In genomic region chr6:148166339-148166949, GRCh38 we compare ENCODE assay signal across 8 cellular contexts.
A peak's percentile ranks its signal among the peaks of the same experiment; 100 is the strongest.
DNase-seq lines count a peak whose midpoint lies in the region; ATAC-seq and TF ChIP-seq lines count a peak whose summit lies in the region.

No MANE protein-coding gene starts in this region.

- DNase-seq in DMS53 (lab: John Stamatoyannopoulos, UW) (peak; percentile 67), NOMO-1 treated with DMSO at 0.1 percent for 48 hours (lab: John Stamatoyannopoulos, UW; ENCODE audit: unreplicated experiment) (peak; percentile 33), choroid plexus epithelial cell (ENCODE audit: low read depth) (peak; percentile 83), mesothelial cell of epicardium (ENCODE audit: low spot score in 2 of 2, unreplicated experiment in 2 of 2) (no peak), posterior cingulate gyrus (no peak)
- DNase-seq in activated naive CD4-positive, alpha-beta T cell treated with anti-CD3 and anti-CD28 coated beads for 36 hours, result no peak
- no peak for DNase-seq in activated T-cell treated with anti-CD3 and anti-CD28 coated beads, Interleukin-2, amount 50 U/mL, for 24 hours

- CTCF ChIA-PET in activated naive CD4-positive, alpha-beta T cell treated with anti-CD3 and anti-CD28 coated beads for 36 hours (lab: Charles Lee), result interaction anchor here (0.9 to 2.9 kb wide), 12 partner anchors 9 to 1308 kb away, joined by 3 to 21 read pairs (median 10); no protein-coding TSS in a partner anchor

- H3K27me3 Mint-ChIP-seq in mesothelial cell of epicardium (ENCODE audit: low read depth), result no peaks in the 10 kb centered on the region
- H3K27me3 Mint-ChIP-seq in activated naive CD4-positive, alpha-beta T cell treated with anti-CD3 and anti-CD28 coated beads for 36 hours (ENCODE audit: low read depth), result no peaks in the 10 kb centered on the region
- H3K27me3 Mint-ChIP-seq in activated T-cell treated with anti-CD3 and anti-CD28 coated beads, Interleukin-2, amount 50 U/mL, for 24 hours, result peaks cover 11% of the 10 kb centered on the region

- ATAC-seq in HG02763 (IDR thresholded peaks at IDR 0.05; ENCODE audit: unreplicated experiment), result peak; percentile 51

- H3K9me3 Mint-ChIP-seq in mesothelial cell of epicardium, result peaks cover 6% of the 10 kb centered on the region
- no peaks in the 10 kb centered on the region for H3K9me3 Mint-ChIP-seq in activated naive CD4-positive, alpha-beta T cell treated with anti-CD3 and anti-CD28 coated beads for 36 hours
- no peaks in the 10 kb centered on the region for H3K9me3 Mint-ChIP-seq in activated T-cell treated with anti-CD3 and anti-CD28 coated beads, Interleukin-2, amount 50 U/mL, for 24 hours

- no peak overlapping the region for H3K4me3 ChIP-seq in choroid plexus epithelial cell (ENCODE audit: low read depth, low read length)

- intact Hi-C loops in activated naive CD4-positive, alpha-beta T cell treated with anti-CD3 and anti-CD28 coated beads for 36 hours (cut with micrococcal nuclease), result loop anchor here (1.0 kb wide), 4 partner anchors 21 to 1309 kb away; no protein-coding TSS in a partner anchor
- intact Hi-C loops in posterior cingulate gyrus (cut with DNase I), result loop anchor here (5.0 to 10.0 kb wide), 2 partner anchors 772 to 1309 kb away; no protein-coding TSS in a partner anchor

- no peak overlapping the region for H3K27ac Mint-ChIP-seq in mesothelial cell of epicardium
- no peak overlapping the region for H3K27ac Mint-ChIP-seq in activated naive CD4-positive, alpha-beta T cell treated with anti-CD3 and anti-CD28 coated beads for 36 hours
- H3K27ac Mint-ChIP-seq in activated T-cell treated with anti-CD3 and anti-CD28 coated beads, Interleukin-2, amount 50 U/mL, for 24 hours, result no peak overlapping the region

- no peak overlapping the region for H3K4me3 Mint-ChIP-seq in mesothelial cell of epicardium
- H3K4me3 Mint-ChIP-seq in activated naive CD4-positive, alpha-beta T cell treated with anti-CD3 and anti-CD28 coated beads for 36 hours, result no peak overlapping the region
- H3K4me3 Mint-ChIP-seq in activated T-cell treated with anti-CD3 and anti-CD28 coated beads, Interleukin-2, amount 50 U/mL, for 24 hours, result no peak overlapping the region

- TF ChIP-seq CTCF in choroid plexus epithelial cell (conservative IDR thresholded peaks at IDR 0.05; ENCODE audit: low read depth, low read length) (peak; percentile 62), mesothelial cell of epicardium (IDR thresholded peaks at IDR 0.05; ENCODE audit: unreplicated experiment) (peak; percentile 74)

- no peaks in the 10 kb centered on the region for H3K36me3 Mint-ChIP-seq in mesothelial cell of epicardium
- H3K36me3 Mint-ChIP-seq in activated naive CD4-positive, alpha-beta T cell treated with anti-CD3 and anti-CD28 coated beads for 36 hours (ENCODE audit: low read depth), result no peaks in the 10 kb centered on the region
- H3K36me3 Mint-ChIP-seq in activated T-cell treated with anti-CD3 and anti-CD28 coated beads, Interleukin-2, amount 50 U/mL, for 24 hours (ENCODE audit: low read depth), result no peaks in the 10 kb centered on the region

- no peaks in the 10 kb centered on the region for H3K4me1 Mint-ChIP-seq in mesothelial cell of epicardium
- H3K4me1 Mint-ChIP-seq in activated naive CD4-positive, alpha-beta T cell treated with anti-CD3 and anti-CD28 coated beads for 36 hours (ENCODE audit: low read depth), result no peaks in the 10 kb centered on the region
- H3K4me1 Mint-ChIP-seq in activated T-cell treated with anti-CD3 and anti-CD28 coated beads, Interleukin-2, amount 50 U/mL, for 24 hours (ENCODE audit: low read depth), result no peaks in the 10 kb centered on the region

Comparison
In these comparisons a context has a peak if more than half of its experiments do, and no peak if none do; other contexts are left out.
1. DNase-seq: peak in DMS53 (single experiment), NOMO-1 treated with DMSO at 0.1 percent for 48 hours (single experiment) and choroid plexus epithelial cell (single experiment); none in mesothelial cell of epicardium (0 of 2), activated naive CD4-positive, alpha-beta T cell treated with anti-CD3 and anti-CD28 coated beads for 36 hours (single experiment), posterior cingulate gyrus (0 of 10) and activated T-cell treated with anti-CD3 and anti-CD28 coated beads, Interleukin-2, amount 50 U/mL, for 24 hours (single experiment).